13 cellular contexts compared by ENCODE assay signal in the genomic region with DNA sequence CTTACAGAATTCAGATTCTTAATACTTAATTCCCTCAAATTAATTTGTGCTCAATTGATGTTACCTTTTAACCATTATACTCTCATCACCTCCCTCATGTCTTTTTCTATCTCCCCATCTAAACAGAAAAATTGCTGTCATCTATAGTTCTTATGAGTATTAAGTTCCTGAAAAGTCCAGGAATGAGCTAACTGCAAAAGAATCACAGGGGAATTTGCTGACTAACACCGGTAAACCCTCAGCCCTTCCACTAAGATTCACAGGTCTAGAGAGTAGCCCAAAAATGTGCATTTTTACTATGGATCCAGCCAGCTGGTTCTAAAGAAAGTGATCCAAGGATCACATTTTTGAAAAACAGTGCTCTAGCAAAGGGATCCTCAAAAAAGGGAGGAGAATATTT.
DNase-seq lines count a peak whose midpoint lies in the region; ATAC-seq and TF ChIP-seq lines count a peak whose summit lies in the region.
"Had no signal": no experiment of that assay in that cellular context is flagged by ENCODE, and none has a peak within 500 bp of the region (broad histone marks: within the 10 kb centered on the region; RNA-seq: fewer than 3 reads in every experiment).

No MANE protein-coding gene starts in this region.

- TF ChIP-seq EP300 in gastroesophageal sphincter (IDR thresholded peaks at IDR 0.05) = no peak

- WGBS in gastroesophageal sphincter (ENCODE audit: low coverage in 1 of 2), 2 donors = 27 to 60% methylated on average over 1 of the region's 1 CpG

- H3K9me3 ChIP-seq in naive thymus-derived CD4-positive, alpha-beta T cell (ENCODE audit: control insufficient read depth in 2 of 3, low read length in 3 of 3) = no peaks in the 10 kb centered on the region
- H3K9me3 ChIP-seq in gastroesophageal sphincter = no peaks in the 10 kb centered on the region

- no peaks in the 10 kb centered on the region for H3K27me3 Mint-ChIP-seq in IgD-negative memory B cell
- H3K27me3 Mint-ChIP-seq in naive thymus-derived CD4-positive, alpha-beta T cell = no peaks in the 10 kb centered on the region
- H3K27me3 Mint-ChIP-seq: activated CD4-positive, alpha-beta T cell treated with anti-CD3 and anti-CD28 coated beads for 36 hours; activated naive CD8-positive, alpha-beta T cell; CD4-positive, CD25-positive, alpha-beta regulatory T cell had no signal

- intact Hi-C loops in naive thymus-derived CD4-positive, alpha-beta T cell (cut with micrococcal nuclease) = no loop called here

- H3K4me3 Mint-ChIP-seq in IgD-negative memory B cell = no peak overlapping the region
- no peak overlapping the region for H3K4me3 Mint-ChIP-seq in naive thymus-derived CD4-positive, alpha-beta T cell
- H3K4me3 Mint-ChIP-seq: activated CD4-positive, alpha-beta T cell treated with anti-CD3 and anti-CD28 coated beads for 36 hours; activated naive CD8-positive, alpha-beta T cell; CD4-positive, CD25-positive, alpha-beta regulatory T cell had no signal

- H3K9me3 Mint-ChIP-seq in IgD-negative memory B cell = no peaks in the 10 kb centered on the region
- H3K9me3 Mint-ChIP-seq in naive thymus-derived CD4-positive, alpha-beta T cell = no peaks in the 10 kb centered on the region
- H3K9me3 Mint-ChIP-seq: CD4-positive, CD25-positive, alpha-beta regulatory T cell had no signal

- H3K4me1 Mint-ChIP-seq in IgD-negative memory B cell = peaks cover 0 to 5% (median 0%) of the 10 kb centered on the region in 3 donors
- H3K4me1 Mint-ChIP-seq in naive thymus-derived CD4-positive, alpha-beta T cell = peaks cover 0 to 8% (median 4%) of the 10 kb centered on the region in 7 donors

- H3K4me3 ChIP-seq in AG10803 (ENCODE audit: low read length) (no peak overlapping the region), gastroesophageal sphincter (no peak overlapping the region)
- no peak overlapping the region for H3K4me3 ChIP-seq in naive thymus-derived CD4-positive, alpha-beta T cell (ENCODE audit: low read length)

- TF ChIP-seq CTCF in AG10803 (conservative IDR thresholded peaks at IDR 0.05; ENCODE audit: low read length) = no peak
- TF ChIP-seq CTCF in gastroesophageal sphincter (IDR thresholded peaks at IDR 0.05) = no peak

- CTCF ChIA-PET in naive thymus-derived CD4-positive, alpha-beta T cell (lab: Charles Lee) = interaction anchor here (1.1 kb wide), 1 partner anchor 35 kb away, joined by 4 read pairs; no protein-coding TSS in a partner anchor

- peaks cover 3 to 33% (median 4%) of the 10 kb centered on the region in 3 experiments for H3K36me3 ChIP-seq in naive thymus-derived CD4-positive, alpha-beta T cell (ENCODE audit: control insufficient read depth in 2 of 3, insufficient read depth in 3 of 3, low read length in 3 of 3)
- peaks cover 0 to 92% of the 10 kb centered on the region in 2 donors for H3K36me3 ChIP-seq in gastroesophageal sphincter

- ATAC-seq in naive thymus-derived CD4-positive, alpha-beta T cell = no peak
- ATAC-seq in gastroesophageal sphincter = no peak
- ATAC-seq: activated CD4-positive, alpha-beta T cell treated with anti-CD3 and anti-CD28 coated beads for 36 hours had no signal

- no peaks in the 10 kb centered on the region for H3K27me3 ChIP-seq in naive thymus-derived CD4-positive, alpha-beta T cell (ENCODE audit: control insufficient read depth in 2 of 2, insufficient read depth in 2 of 2, low read length in 2 of 2)
- H3K27me3 ChIP-seq in gastroesophageal sphincter = no peaks in the 10 kb centered on the region

- POLR2A ChIA-PET in naive thymus-derived CD4-positive, alpha-beta T cell (lab: Charles Lee) = no interaction called here

- peak overlapping the region; percentile 34 to 57 (median 53) for H3K27ac Mint-ChIP-seq in IgD-negative memory B cell
- peak overlapping the region in 5 of 9 donors; percentile 3 to 67 (median 30) for H3K27ac Mint-ChIP-seq in naive thymus-derived CD4-positive, alpha-beta T cell
- H3K27ac Mint-ChIP-seq: activated CD4-positive, alpha-beta T cell treated with anti-CD3 and anti-CD28 coated beads for 36 hours; activated naive CD8-positive, alpha-beta T cell had no signal

- no peak for TF ChIP-seq POLR2A in gastroesophageal sphincter (IDR thresholded peaks at IDR 0.05)

- no peaks in the 10 kb centered on the region for H3K36me3 Mint-ChIP-seq in IgD-negative memory B cell
- peaks cover 12 to 39% (median 24%) of the 10 kb centered on the region in 5 donors for H3K36me3 Mint-ChIP-seq in naive thymus-derived CD4-positive, alpha-beta T cell

- H3K27ac ChIP-seq in naive thymus-derived CD4-positive, alpha-beta T cell (ENCODE audit: low read depth, low read length) = no peak overlapping the region
- no peak overlapping the region for H3K27ac ChIP-seq in gastroesophageal sphincter

- DNase-seq in AG10803 (ENCODE audit: low read depth) = peak; percentile 68
- peak; percentile 29 for DNase-seq in dedifferentiated amniotic fluid mesenchymal stem cell (ENCODE audit: extremely low spot score)
- DNase-seq in naive thymus-derived CD4-positive, alpha-beta T cell = no peak
- no peak for DNase-seq in retina
- DNase-seq in NCI-H2227 (lab: John Stamatoyannopoulos, UW; ENCODE audit: unreplicated experiment) = no peak
- DNase-seq in occipital lobe (lab: John Stamatoyannopoulos, UW) = no peak
- DNase-seq: activated CD4-positive, alpha-beta T cell treated with anti-CD3 and anti-CD28 coated beads for 36 hours; CD4-positive, CD25-positive, alpha-beta regulatory T cell; MV-4-11; stimulated activated CD4-positive, alpha-beta T cell treated with anti-CD3 and anti-CD28 coated beads, Interleukin-4, amount 100 ng/mL, for 1 hour had no signal

- H3K4me1 ChIP-seq in naive thymus-derived CD4-positive, alpha-beta T cell (ENCODE audit: control insufficient read depth in 2 of 2, insufficient read depth in 2 of 2, low read length in 2 of 2) = no peaks in the 10 kb centered on the region
- H3K4me1 ChIP-seq in gastroesophageal sphincter = no peaks in the 10 kb centered on the region

Comparison
In these comparisons a context has a peak if more than half of its experiments do, and no peak if none do; other contexts are left out.
1. DNase-seq: peak in AG10803 (single experiment) and dedifferentiated amniotic fluid mesenchymal stem cell (single experiment); none in naive thymus-derived CD4-positive, alpha-beta T cell (0 of 9), retina (single experiment), NCI-H2227 (single experiment) and occipital lobe (single experiment).